2 cellular contexts compared by ENCODE assay signal in the genomic region with DNA sequence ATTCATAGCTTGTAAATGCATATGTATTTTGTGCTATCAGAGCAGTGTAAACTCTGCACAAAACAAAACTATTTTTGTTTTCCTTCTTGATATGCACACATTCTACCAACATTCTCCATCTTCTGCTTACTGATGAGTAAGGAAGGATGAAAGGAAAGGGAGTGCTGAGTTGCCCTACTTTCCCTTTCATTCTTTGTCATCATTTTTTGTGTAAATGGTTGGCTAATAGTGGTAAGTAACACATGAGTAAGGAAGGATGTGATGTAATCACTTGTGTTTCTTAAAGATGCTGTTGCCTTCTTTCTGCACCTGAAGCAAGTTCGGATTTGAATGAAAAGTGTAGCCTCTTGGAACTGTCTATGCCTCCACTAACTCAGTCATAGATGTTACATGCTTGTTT.
TF ChIP-seq lines count a peak whose summit lies in the region.

No MANE protein-coding gene starts in this region.

TF ChIP-seq in HepG2, 621 proteins besides CTCF, POLR2A, EP300 and RAD21:
- no peak for TF ChIP-seq NFYC (CRISPR knock-in tag; IDR thresholded peaks at IDR 0.05)
- peak; percentile 54; the same call in 1 of the 2 replicates for TF ChIP-seq CEBPB (IDR thresholded peaks at IDR 0.05; ENCODE audit: borderline replicate concordance, low read depth, low read length)
- TF ChIP-seq, protein P1, sequence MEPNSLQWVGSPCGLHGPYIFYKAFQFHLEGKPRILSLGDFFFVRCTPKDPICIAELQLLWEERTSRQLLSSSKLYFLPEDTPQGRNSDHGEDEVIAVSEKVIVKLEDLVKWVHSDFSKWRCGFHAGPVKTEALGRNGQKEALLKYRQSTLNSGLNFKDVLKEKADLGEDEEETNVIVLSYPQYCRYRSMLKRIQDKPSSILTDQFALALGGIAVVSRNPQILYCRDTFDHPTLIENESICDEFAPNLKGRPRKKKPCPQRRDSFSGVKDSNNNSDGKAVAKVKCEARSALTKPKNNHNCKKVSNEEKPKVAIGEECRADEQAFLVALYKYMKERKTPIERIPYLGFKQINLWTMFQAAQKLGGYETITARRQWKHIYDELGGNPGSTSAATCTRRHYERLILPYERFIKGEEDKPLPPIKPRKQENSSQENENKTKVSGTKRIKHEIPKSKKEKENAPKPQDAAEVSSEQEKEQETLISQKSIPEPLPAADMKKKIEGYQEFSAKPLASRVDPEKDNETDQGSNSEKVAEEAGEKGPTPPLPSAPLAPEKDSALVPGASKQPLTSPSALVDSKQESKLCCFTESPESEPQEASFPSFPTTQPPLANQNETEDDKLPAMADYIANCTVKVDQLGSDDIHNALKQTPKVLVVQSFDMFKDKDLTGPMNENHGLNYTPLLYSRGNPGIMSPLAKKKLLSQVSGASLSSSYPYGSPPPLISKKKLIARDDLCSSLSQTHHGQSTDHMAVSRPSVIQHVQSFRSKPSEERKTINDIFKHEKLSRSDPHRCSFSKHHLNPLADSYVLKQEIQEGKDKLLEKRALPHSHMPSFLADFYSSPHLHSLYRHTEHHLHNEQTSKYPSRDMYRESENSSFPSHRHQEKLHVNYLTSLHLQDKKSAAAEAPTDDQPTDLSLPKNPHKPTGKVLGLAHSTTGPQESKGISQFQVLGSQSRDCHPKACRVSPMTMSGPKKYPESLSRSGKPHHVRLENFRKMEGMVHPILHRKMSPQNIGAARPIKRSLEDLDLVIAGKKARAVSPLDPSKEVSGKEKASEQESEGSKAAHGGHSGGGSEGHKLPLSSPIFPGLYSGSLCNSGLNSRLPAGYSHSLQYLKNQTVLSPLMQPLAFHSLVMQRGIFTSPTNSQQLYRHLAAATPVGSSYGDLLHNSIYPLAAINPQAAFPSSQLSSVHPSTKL (CRISPR knock-in tag; IDR thresholded peaks at IDR 0.05): no peak
- TF ChIP-seq CBX5 (CRISPR knock-in tag; IDR thresholded peaks at IDR 0.05; ENCODE audit: borderline replicate concordance): no peak

TF ChIP-seq in GM12878, 131 proteins besides CTCF, POLR2A, EP300 and RAD21 (continues in another document):
- TF ChIP-seq MXI1 (IDR thresholded peaks at IDR 0.05; ENCODE audit: low read depth, low read length) (no peak), FOS (IDR thresholded peaks at IDR 0.05; ENCODE audit: borderline replicate concordance, extremely low read depth, insufficient read length) (no peak), CBX3 (IDR thresholded peaks at IDR 0.05; ENCODE audit: borderline replicate concordance, low read depth) (no peak), SPI1 (IDR thresholded peaks at IDR 0.05; ENCODE audit: borderline replicate concordance, insufficient read depth, low read depth, low read length) (no peak), YY1 (IDR thresholded peaks at IDR 0.05; ENCODE audit: low read depth, low read length) (no peak; the same call in 1 of the 2 replicates), ZSCAN29 (IDR thresholded peaks at IDR 0.05) (no peak), LARP7 (IDR thresholded peaks at IDR 0.05) (no peak), ZNF217 (IDR thresholded peaks at IDR 0.05) (no peak), SMARCA5 (IDR thresholded peaks at IDR 0.05) (no peak), BACH1 (IDR thresholded peaks at IDR 0.05; ENCODE audit: borderline replicate concordance) (peak; percentile 28; the same call in 1 of the 2 replicates), MTA2 (IDR thresholded peaks at IDR 0.05; ENCODE audit: low read depth) (peak; percentile 30; the same call in 1 of the 2 replicates), ZNF24 (IDR thresholded peaks at IDR 0.05) (no peak), KAT2A (conservative IDR thresholded peaks at IDR 0.05; ENCODE audit: control insufficient read depth, low read depth, low read length) (no peak), RUNX3 (IDR thresholded peaks at IDR 0.05; ENCODE audit: low read length) (peak; percentile 76), BCL11A (IDR thresholded peaks at IDR 0.05; ENCODE audit: low read depth, low read length) (0 out of 2 replicates have a peak, but pooled peaks have one; percentile 37), TAF1 (IDR thresholded peaks at IDR 0.05; ENCODE audit: borderline replicate concordance, low read depth, low read length) (no peak), STAT1 (conservative IDR thresholded peaks at IDR 0.05) (no peak), HDAC6 (IDR thresholded peaks at IDR 0.05; ENCODE audit: unreplicated experiment) (no peak), SUZ12 (IDR thresholded peaks at IDR 0.05; ENCODE audit: unreplicated experiment) (no peak), IKZF1 (conservative IDR thresholded peaks at IDR 0.05) (peak; percentile 61), PAX5 (IDR thresholded peaks at IDR 0.05; ENCODE audit: borderline replicate concordance, low read depth, low read length) (no peak), BMI1 (IDR thresholded peaks at IDR 0.05; ENCODE audit: borderline replicate concordance) (no peak), CBX5 (IDR thresholded peaks at IDR 0.05; ENCODE audit: low read depth) (no peak), BHLHE40 (IDR thresholded peaks at IDR 0.05; ENCODE audit: borderline replicate concordance in 1 of 2, low read depth in 2 of 2, low read length in 1 of 2) (peak in 1 of 2 experiments; percentile 52; a peak in 1 of 4 replicates), STAT3 (IDR thresholded peaks at IDR 0.05; ENCODE audit: low read depth, low read length) (0 out of 2 replicates have a peak, but pooled peaks have one; percentile 60), SREBF2 (IDR thresholded peaks at IDR 0.05; ENCODE audit: low read length) (no peak), NRF1 (conservative IDR thresholded peaks at IDR 0.05; ENCODE audit: low read depth, low read length) (no peak)
- TF ChIP-seq, protein P2, sequence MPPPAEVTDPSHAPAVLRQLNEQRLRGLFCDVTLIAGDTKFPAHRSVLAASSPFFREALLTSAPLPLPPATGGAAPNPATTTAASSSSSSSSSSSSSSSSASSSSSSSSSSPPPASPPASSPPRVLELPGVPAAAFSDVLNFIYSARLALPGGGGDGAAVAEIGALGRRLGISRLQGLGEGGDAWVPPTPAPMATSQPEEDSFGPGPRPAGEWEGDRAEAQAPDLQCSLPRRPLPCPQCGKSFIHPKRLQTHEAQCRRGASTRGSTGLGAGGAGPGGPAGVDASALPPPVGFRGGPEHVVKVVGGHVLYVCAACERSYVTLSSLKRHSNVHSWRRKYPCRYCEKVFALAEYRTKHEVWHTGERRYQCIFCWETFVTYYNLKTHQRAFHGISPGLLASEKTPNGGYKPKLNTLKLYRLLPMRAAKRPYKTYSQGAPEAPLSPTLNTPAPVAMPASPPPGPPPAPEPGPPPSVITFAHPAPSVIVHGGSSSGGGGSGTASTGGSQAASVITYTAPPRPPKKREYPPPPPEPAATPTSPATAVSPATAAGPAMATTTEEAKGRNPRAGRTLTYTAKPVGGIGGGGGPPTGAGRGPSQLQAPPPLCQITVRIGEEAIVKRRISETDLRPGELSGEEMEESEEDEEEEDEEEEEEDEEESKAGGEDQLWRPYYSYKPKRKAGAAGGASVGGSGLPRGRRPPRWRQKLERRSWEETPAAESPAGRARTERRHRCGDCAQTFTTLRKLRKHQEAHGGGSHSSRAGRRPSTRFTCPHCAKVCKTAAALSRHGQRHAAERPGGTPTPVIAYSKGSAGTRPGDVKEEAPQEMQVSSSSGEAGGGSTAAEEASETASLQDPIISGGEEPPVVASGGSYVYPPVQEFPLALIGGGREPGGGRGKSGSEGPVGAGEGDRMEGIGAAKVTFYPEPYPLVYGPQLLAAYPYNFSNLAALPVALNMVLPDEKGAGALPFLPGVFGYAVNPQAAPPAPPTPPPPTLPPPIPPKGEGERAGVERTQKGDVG (CRISPR knock-in tag; IDR thresholded peaks at IDR 0.05): no peak
- TF ChIP-seq, protein P3, sequence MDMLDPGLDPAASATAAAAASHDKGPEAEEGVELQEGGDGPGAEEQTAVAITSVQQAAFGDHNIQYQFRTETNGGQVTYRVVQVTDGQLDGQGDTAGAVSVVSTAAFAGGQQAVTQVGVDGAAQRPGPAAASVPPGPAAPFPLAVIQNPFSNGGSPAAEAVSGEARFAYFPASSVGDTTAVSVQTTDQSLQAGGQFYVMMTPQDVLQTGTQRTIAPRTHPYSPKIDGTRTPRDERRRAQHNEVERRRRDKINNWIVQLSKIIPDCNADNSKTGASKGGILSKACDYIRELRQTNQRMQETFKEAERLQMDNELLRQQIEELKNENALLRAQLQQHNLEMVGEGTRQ (IDR thresholded peaks at IDR 0.05; ENCODE audit: borderline replicate concordance, low read depth, low read length): no peak
- TF ChIP-seq, protein P4, sequence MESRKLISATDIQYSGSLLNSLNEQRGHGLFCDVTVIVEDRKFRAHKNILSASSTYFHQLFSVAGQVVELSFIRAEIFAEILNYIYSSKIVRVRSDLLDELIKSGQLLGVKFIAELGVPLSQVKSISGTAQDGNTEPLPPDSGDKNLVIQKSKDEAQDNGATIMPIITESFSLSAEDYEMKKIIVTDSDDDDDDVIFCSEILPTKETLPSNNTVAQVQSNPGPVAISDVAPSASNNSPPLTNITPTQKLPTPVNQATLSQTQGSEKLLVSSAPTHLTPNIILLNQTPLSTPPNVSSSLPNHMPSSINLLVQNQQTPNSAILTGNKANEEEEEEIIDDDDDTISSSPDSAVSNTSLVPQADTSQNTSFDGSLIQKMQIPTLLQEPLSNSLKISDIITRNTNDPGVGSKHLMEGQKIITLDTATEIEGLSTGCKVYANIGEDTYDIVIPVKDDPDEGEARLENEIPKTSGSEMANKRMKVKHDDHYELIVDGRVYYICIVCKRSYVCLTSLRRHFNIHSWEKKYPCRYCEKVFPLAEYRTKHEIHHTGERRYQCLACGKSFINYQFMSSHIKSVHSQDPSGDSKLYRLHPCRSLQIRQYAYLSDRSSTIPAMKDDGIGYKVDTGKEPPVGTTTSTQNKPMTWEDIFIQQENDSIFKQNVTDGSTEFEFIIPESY (IDR thresholded peaks at IDR 0.05): no peak
- TF ChIP-seq, protein P5, sequence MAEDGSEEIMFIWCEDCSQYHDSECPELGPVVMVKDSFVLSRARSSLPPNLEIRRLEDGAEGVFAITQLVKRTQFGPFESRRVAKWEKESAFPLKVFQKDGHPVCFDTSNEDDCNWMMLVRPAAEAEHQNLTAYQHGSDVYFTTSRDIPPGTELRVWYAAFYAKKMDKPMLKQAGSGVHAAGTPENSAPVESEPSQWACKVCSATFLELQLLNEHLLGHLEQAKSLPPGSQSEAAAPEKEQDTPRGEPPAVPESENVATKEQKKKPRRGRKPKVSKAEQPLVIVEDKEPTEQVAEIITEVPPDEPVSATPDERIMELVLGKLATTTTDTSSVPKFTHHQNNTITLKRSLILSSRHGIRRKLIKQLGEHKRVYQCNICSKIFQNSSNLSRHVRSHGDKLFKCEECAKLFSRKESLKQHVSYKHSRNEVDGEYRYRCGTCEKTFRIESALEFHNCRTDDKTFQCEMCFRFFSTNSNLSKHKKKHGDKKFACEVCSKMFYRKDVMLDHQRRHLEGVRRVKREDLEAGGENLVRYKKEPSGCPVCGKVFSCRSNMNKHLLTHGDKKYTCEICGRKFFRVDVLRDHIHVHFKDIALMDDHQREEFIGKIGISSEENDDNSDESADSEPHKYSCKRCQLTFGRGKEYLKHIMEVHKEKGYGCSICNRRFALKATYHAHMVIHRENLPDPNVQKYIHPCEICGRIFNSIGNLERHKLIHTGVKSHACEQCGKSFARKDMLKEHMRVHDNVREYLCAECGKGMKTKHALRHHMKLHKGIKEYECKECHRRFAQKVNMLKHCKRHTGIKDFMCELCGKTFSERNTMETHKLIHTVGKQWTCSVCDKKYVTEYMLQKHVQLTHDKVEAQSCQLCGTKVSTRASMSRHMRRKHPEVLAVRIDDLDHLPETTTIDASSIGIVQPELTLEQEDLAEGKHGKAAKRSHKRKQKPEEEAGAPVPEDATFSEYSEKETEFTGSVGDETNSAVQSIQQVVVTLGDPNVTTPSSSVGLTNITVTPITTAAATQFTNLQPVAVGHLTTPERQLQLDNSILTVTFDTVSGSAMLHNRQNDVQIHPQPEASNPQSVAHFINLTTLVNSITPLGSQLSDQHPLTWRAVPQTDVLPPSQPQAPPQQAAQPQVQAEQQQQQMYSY (CRISPR knock-in tag; IDR thresholded peaks at IDR 0.05): no peak
- TF ChIP-seq, protein P6, sequence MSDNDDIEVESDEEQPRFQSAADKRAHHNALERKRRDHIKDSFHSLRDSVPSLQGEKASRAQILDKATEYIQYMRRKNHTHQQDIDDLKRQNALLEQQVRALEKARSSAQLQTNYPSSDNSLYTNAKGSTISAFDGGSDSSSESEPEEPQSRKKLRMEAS (IDR thresholded peaks at IDR 0.05; ENCODE audit: low read depth, low read length): no peak
- TF ChIP-seq, protein P7, sequence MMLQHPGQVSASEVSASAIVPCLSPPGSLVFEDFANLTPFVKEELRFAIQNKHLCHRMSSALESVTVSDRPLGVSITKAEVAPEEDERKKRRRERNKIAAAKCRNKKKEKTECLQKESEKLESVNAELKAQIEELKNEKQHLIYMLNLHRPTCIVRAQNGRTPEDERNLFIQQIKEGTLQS (IDR thresholded peaks at IDR 0.05; ENCODE audit: borderline replicate concordance, extremely low read depth, low read depth, low read length): no peak
- TF ChIP-seq, protein P8, sequence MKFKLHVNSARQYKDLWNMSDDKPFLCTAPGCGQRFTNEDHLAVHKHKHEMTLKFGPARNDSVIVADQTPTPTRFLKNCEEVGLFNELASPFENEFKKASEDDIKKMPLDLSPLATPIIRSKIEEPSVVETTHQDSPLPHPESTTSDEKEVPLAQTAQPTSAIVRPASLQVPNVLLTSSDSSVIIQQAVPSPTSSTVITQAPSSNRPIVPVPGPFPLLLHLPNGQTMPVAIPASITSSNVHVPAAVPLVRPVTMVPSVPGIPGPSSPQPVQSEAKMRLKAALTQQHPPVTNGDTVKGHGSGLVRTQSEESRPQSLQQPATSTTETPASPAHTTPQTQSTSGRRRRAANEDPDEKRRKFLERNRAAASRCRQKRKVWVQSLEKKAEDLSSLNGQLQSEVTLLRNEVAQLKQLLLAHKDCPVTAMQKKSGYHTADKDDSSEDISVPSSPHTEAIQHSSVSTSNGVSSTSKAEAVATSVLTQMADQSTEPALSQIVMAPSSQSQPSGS (IDR thresholded peaks at IDR 0.05; ENCODE audit: low read length): peak; percentile 97
- TF ChIP-seq, protein P9, sequence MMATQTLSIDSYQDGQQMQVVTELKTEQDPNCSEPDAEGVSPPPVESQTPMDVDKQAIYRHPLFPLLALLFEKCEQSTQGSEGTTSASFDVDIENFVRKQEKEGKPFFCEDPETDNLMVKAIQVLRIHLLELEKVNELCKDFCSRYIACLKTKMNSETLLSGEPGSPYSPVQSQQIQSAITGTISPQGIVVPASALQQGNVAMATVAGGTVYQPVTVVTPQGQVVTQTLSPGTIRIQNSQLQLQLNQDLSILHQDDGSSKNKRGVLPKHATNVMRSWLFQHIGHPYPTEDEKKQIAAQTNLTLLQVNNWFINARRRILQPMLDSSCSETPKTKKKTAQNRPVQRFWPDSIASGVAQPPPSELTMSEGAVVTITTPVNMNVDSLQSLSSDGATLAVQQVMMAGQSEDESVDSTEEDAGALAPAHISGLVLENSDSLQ (IDR thresholded peaks at IDR 0.05): no peak
- TF ChIP-seq, protein P10, sequence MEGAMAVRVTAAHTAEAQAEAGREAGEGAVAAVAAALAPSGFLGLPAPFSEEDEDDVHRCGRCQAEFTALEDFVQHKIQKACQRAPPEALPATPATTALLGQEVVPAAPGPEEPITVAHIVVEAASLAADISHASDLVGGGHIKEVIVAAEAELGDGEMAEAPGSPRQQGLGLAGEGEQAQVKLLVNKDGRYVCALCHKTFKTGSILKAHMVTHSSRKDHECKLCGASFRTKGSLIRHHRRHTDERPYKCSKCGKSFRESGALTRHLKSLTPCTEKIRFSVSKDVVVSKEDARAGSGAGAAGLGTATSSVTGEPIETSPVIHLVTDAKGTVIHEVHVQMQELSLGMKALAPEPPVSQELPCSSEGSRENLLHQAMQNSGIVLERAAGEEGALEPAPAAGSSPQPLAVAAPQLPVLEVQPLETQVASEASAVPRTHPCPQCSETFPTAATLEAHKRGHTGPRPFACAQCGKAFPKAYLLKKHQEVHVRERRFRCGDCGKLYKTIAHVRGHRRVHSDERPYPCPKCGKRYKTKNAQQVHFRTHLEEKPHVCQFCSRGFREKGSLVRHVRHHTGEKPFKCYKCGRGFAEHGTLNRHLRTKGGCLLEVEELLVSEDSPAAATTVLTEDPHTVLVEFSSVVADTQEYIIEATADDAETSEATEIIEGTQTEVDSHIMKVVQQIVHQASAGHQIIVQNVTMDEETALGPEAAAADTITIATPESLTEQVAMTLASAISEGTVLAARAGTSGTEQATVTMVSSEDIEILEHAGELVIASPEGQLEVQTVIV (IDR thresholded peaks at IDR 0.05; ENCODE audit: borderline replicate concordance, partially characterized antibody): no peak
